In genomic region chr10:63268798-63269503, GRCh38 we compare ENCODE assay signal across 8 cellular contexts.
DNase-seq lines count a peak whose midpoint lies in the region; ATAC-seq, FAIRE-seq and TF ChIP-seq lines count a peak whose summit lies in the region.

No MANE protein-coding gene starts in this region.

- peak; percentile 94 for FAIRE-seq in urothelium cell line (lab: Jason Lieb, UNC)

- H3K4me3 ChIP-seq in left ventricle myocardium inferior (peak overlapping the region; percentile 66), prostate gland (peak overlapping the region; percentile 37 to 39)

- H3K9me3 ChIP-seq in left ventricle myocardium inferior (replicated peaks) (no peaks in the 10 kb centered on the region), prostate gland (no peaks in the 10 kb centered on the region)

- intact Hi-C loops in left ventricle myocardium inferior (cut with micrococcal nuclease) (loop anchor here (10.0 kb wide), 1 partner anchor 54 kb away; no protein-coding TSS in a partner anchor), prostate gland (cut with DNase I) (loop anchor here (2.0 to 10.0 kb wide), 2 partner anchors 198 to 256 kb away; partner anchors contain the start of gene REEP3)

- peak overlapping the region; percentile 89 for H3K27ac ChIP-seq in left ventricle myocardium inferior (replicated peaks)
- peak overlapping the region; percentile 90 for H3K27ac ChIP-seq in prostate gland

- TF ChIP-seq CTCF in GM12872 (IDR thresholded peaks at IDR 0.05; ENCODE audit: insufficient read depth, low read depth, low read length), result peak; percentile 40; the same call in 1 of the 3 replicates
- TF ChIP-seq CTCF in left ventricle myocardium inferior (IDR thresholded peaks at IDR 0.05; ENCODE audit: borderline replicate concordance), result peak; percentile 59
- TF ChIP-seq CTCF in prostate gland (IDR thresholded peaks at IDR 0.05), result peak in 3 of 4 experiments; percentile 17 to 74 (median 64)

- ATAC-seq in HG02623 (IDR thresholded peaks at IDR 0.05; ENCODE audit: unreplicated experiment), result peak; percentile 93

- H3K36me3 ChIP-seq in left ventricle myocardium inferior (no peaks in the 10 kb centered on the region), prostate gland (no peaks in the 10 kb centered on the region)

- no peaks in the 10 kb centered on the region for H3K27me3 ChIP-seq in left ventricle myocardium inferior (ENCODE audit: low read depth)
- no peaks in the 10 kb centered on the region for H3K27me3 ChIP-seq in prostate gland (replicated peaks; ENCODE audit: insufficient read depth)

- TF ChIP-seq POLR2A in prostate gland (IDR thresholded peaks at IDR 0.05), result peak; percentile 99

- H3K4me1 ChIP-seq in left ventricle myocardium inferior, result peaks cover 44% of the 10 kb centered on the region
- no peaks in the 10 kb centered on the region for H3K4me1 ChIP-seq in prostate gland (replicated peaks)

- DNase-seq in NCI-H1105 (lab: John Stamatoyannopoulos, UW) (peak; percentile 84), SW 1271 (lab: John Stamatoyannopoulos, UW) (peak; percentile 80 to 97), amniotic epithelial cell (ENCODE audit: low read depth) (peak; percentile 92), left ventricle myocardium inferior (peak; percentile 65), prostate gland (ENCODE audit: low spot score) (peak; percentile 92), urothelium cell line (ENCODE audit: low spot score) (peak; percentile 91)

- WGBS in prostate gland, result under 1% methylated on average over 17 of the region's 17 CpGs

Comparison
In these comparisons a context has a peak if more than half of its experiments do, and no peak if none do; other contexts are left out.
1. Peak in every context shown above with its lines: DNase-seq, ATAC-seq, H3K4me3 ChIP-seq and H3K27ac ChIP-seq.